Comparison of ENCODE assay signal across 2 cellular contexts in genomic region chr22:40621309-40622151, GRCh38.
TF ChIP-seq lines count a peak whose summit lies in the region.

No MANE protein-coding gene starts in this region.

TF ChIP-seq in SK-N-SH, 30 proteins besides CTCF, POLR2A, EP300 and RAD21:
- no peak for TF ChIP-seq SIN3A (IDR thresholded peaks at IDR 0.05; ENCODE audit: borderline replicate concordance, low read depth, low read length)
- TF ChIP-seq RFX5 (IDR thresholded peaks at IDR 0.05; ENCODE audit: low read length): no peak
- TF ChIP-seq MXI1 (IDR thresholded peaks at IDR 0.05; ENCODE audit: low read depth, low read length): no peak
- TF ChIP-seq YY1 (IDR thresholded peaks at IDR 0.05; ENCODE audit: low read depth): no peak
- TF ChIP-seq ELF1 (IDR thresholded peaks at IDR 0.05): no peak
- no peak for TF ChIP-seq ZBTB33 (IDR thresholded peaks at IDR 0.05; ENCODE audit: borderline replicate concordance, low read depth)
- TF ChIP-seq POLR2AphosphoS5 (IDR thresholded peaks at IDR 0.05; ENCODE audit: low read depth, low read length): no peak
- TF ChIP-seq TCF12 (IDR thresholded peaks at IDR 0.05): no peak
- no peak for TF ChIP-seq CHD2 (IDR thresholded peaks at IDR 0.05; ENCODE audit: low read length, partially characterized antibody)
- TF ChIP-seq TEAD4 (IDR thresholded peaks at IDR 0.05; ENCODE audit: borderline replicate concordance, insufficient read depth): no peak
- no peak for TF ChIP-seq FOXJ3 (CRISPR knock-in tag; IDR thresholded peaks at IDR 0.05)

TF ChIP-seq in GM23338, 12 proteins besides CTCF, POLR2A, EP300 and RAD21:
- TF ChIP-seq EZH2phosphoT487 (IDR thresholded peaks at IDR 0.05; ENCODE audit: unreplicated experiment) (no peak), CREB1 (CRISPR knock-in tag; IDR thresholded peaks at IDR 0.05; ENCODE audit: low read depth) (no peak), ZNF114 (CRISPR knock-in tag; IDR thresholded peaks at IDR 0.05) (no peak), ZNF462 (CRISPR knock-in tag; IDR thresholded peaks at IDR 0.05) (no peak), POLR2AphosphoS5 (IDR thresholded peaks at IDR 0.05; ENCODE audit: low read depth) (no peak)
